14 cellular contexts compared by ENCODE assay signal in the genomic region with DNA sequence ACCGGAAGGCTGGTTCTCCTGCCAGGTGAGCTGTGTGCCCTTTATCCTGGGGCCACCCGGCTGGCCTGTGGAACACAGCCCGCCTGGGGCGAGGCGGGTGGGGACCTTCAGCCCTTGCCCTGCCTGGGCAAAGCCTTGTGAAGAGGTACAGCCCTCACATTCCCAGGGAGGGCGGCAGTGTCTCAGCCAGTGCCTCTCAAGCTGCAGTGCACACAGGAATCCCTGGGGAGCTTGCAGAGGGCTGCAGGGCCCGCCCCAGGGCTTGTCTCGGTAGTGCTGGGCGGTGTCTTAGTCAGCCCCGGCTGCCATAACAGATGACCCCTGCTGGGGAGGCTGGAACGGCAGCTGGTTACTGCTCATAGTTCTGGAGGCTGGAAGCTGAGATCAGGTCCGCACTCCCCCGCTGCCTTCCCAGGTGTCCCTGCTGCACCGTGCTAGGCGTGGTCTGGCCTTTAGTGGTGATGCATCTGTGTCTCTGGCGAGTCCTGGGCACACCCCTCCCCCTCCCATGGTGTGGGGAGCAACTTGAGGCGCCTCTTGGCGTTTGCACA.
DNase-seq lines count a peak whose midpoint lies in the region; ATAC-seq and TF ChIP-seq lines count a peak whose summit lies in the region.
"Had no signal": no experiment of that assay in that cellular context is flagged by ENCODE, and none has a peak within 500 bp of the region (broad histone marks: within the 10 kb centered on the region; RNA-seq: fewer than 3 reads in every experiment).

No MANE protein-coding gene starts in this region.

- TF ChIP-seq CTCF in choroid plexus epithelial cell (conservative IDR thresholded peaks at IDR 0.05; ENCODE audit: low read depth, low read length) (peak; percentile 59), nephron progenitor cell (IDR thresholded peaks at IDR 0.05) (no peak)

- peak overlapping the region; percentile 61 for H3K27ac Mint-ChIP-seq in nephron progenitor cell
- H3K27ac Mint-ChIP-seq: activated CD4-positive, alpha-beta memory T cell treated with anti-CD3 and anti-CD28 coated beads for 36 hours; CD4-positive, alpha-beta memory T cell; T-helper 2 cell treated with Interferon-gamma antibody and Interleukin-4, amounts not matched to agents 5 μg/mL and 100 μg/mL, for 36 hours had no signal

- H3K36me3 Mint-ChIP-seq in nephron progenitor cell (ENCODE audit: low read depth) = peaks cover 48% of the 10 kb centered on the region

- peaks cover 5% of the 10 kb centered on the region for H3K27me3 Mint-ChIP-seq in nephron progenitor cell (ENCODE audit: low read depth, poor library complexity)
- H3K27me3 Mint-ChIP-seq: activated CD4-positive, alpha-beta memory T cell treated with anti-CD3 and anti-CD28 coated beads for 36 hours; CD4-positive, alpha-beta memory T cell had no signal

- peaks cover 24% of the 10 kb centered on the region for H3K4me1 Mint-ChIP-seq in nephron progenitor cell

- peaks cover 5% of the 10 kb centered on the region for H3K9me3 Mint-ChIP-seq in nephron progenitor cell
- H3K9me3 Mint-ChIP-seq: activated CD4-positive, alpha-beta memory T cell treated with anti-CD3 and anti-CD28 coated beads for 36 hours; CD4-positive, alpha-beta memory T cell; T-helper 2 cell treated with Interferon-gamma antibody and Interleukin-4, amounts not matched to agents 5 μg/mL and 100 μg/mL, for 36 hours had no signal

- H3K4me3 ChIP-seq in choroid plexus epithelial cell (ENCODE audit: low read depth, low read length) = no peak overlapping the region

- ATAC-seq in GM21529 (IDR thresholded peaks at IDR 0.05; ENCODE audit: unreplicated experiment) = no peak

- no peak overlapping the region for H3K4me3 Mint-ChIP-seq in nephron progenitor cell
- H3K4me3 Mint-ChIP-seq: activated CD4-positive, alpha-beta memory T cell treated with anti-CD3 and anti-CD28 coated beads for 36 hours; CD4-positive, alpha-beta memory T cell; T-helper 2 cell treated with Interferon-gamma antibody and Interleukin-4, amounts not matched to agents 5 μg/mL and 100 μg/mL, for 36 hours had no signal

- peak; percentile 93 for DNase-seq in ELF-1 (ENCODE audit: low read depth, low spot score)
- peak; percentile 81 to 89 for DNase-seq in NCI-H187 (lab: John Stamatoyannopoulos, UW)
- DNase-seq in choroid plexus epithelial cell (ENCODE audit: low read depth) = peak; percentile 88
- peak; percentile 53 for DNase-seq in nephron progenitor cell
- no peak for DNase-seq in AML-193 (lab: John Stamatoyannopoulos, UW)
- DNase-seq in T1000 (lab: John Stamatoyannopoulos, UW) = no peak
- no peak for DNase-seq in GDM1 (lab: John Stamatoyannopoulos, UW)
- DNase-seq: activated CD4-positive, alpha-beta memory T cell treated with anti-CD3 and anti-CD28 coated beads for 36 hours; caudate nucleus; CD4-positive, alpha-beta memory T cell; NCI-H2081 treated with DMSO at 0.1 percent for 48 hours; right cardiac atrium had no signal

Comparison
In these comparisons a context has a peak if more than half of its experiments do, and no peak if none do; other contexts are left out.
1. DNase-seq: peak in ELF-1 (single experiment), NCI-H187 (2 of 2), choroid plexus epithelial cell (single experiment) and nephron progenitor cell (single experiment); none in AML-193 (0 of 2), T1000 (single experiment) and GDM1 (single experiment).